In the genomic region with DNA sequence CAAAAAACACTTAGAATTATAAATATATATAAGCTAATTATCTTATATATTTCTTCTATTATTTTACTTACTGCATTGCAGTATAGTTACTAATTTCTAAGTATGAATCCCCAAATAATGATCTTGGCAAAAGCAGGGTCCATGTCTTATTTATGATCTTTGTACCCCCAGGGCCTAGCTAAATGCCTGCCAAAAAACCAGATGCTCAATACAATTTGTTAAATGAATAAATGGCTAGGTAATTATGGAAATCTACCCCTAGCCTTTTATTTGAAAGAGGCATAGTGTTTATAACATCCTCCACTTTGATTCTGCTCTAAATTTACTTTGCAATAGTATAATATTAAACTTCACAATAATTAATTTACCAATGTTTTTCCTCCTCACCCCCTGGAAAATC, we compare ENCODE assay signal across 16 cellular contexts.
A peak's percentile ranks its signal among the peaks of the same experiment; 100 is the strongest.
DNase-seq lines count a peak whose midpoint lies in the region; ATAC-seq, FAIRE-seq and TF ChIP-seq lines count a peak whose summit lies in the region.
"Had no signal": no experiment of that assay in that cellular context is flagged by ENCODE, and none has a peak within 500 bp of the region (broad histone marks: within the 10 kb centered on the region; RNA-seq: fewer than 3 reads in every experiment).

No MANE protein-coding gene starts in this region.

- peak; percentile 89 for FAIRE-seq in G401.6 (lab: Jason Lieb, UNC)
- FAIRE-seq: GM12878, HepG2 had no signal

- ATAC-seq in GM21786 (IDR thresholded peaks at IDR 0.05; ENCODE audit: unreplicated experiment), result no peak
- ATAC-seq: A549, GM12878, HepG2 had no signal

- H3K27ac ChIP-seq in SK-N-MC, result no peak overlapping the region
- H3K27ac ChIP-seq: A549, BLaER1, GM23248 had no signal

- H3K4me3 ChIP-seq in BE2C (ENCODE audit: low read depth, low read length), result no peak overlapping the region
- H3K4me3 ChIP-seq in SK-N-MC, result no peak overlapping the region
- H3K4me3 ChIP-seq: A549, BLaER1, GM12878, GM23248, HAP-1 had no signal

- H3K9me3 ChIP-seq in BE2C (no peaks in the 10 kb centered on the region), SK-N-MC (ENCODE audit: low read depth, low read length) (no peaks in the 10 kb centered on the region)
- H3K9me3 ChIP-seq: A549, HAP-1 had no signal

- DNase-seq in BE2C (peak; percentile 45), SK-N-MC (ENCODE audit: low read depth, low spot score) (peak; percentile 22), NCI-H146 (lab: John Stamatoyannopoulos, UW) (no peak), putamen (ENCODE audit: low spot score) (no peak)
- DNase-seq: AML-193; Calu3; CD4-positive, alpha-beta memory T cell; DMS79 treated with DMSO at 0.1 percent for 48 hours; GM23248 had no signal

- H3K9ac ChIP-seq in SK-N-MC (ENCODE audit: insufficient read length), result no peak overlapping the region
- H3K9ac ChIP-seq: BLaER1, GM23248 had no signal

- H3K36me3 ChIP-seq in BE2C (peaks cover 2% of the 10 kb centered on the region; the same call in 1 of the 2 replicates), SK-N-MC (ENCODE audit: insufficient read depth, low read length) (no peaks in the 10 kb centered on the region)
- H3K36me3 ChIP-seq: HAP-1 had no signal

- no peak for TF ChIP-seq CTCF in BE2C (IDR thresholded peaks at IDR 0.05; ENCODE audit: low read depth, low read length)

- H3K27me3 ChIP-seq in BE2C, result no peaks in the 10 kb centered on the region
- H3K27me3 ChIP-seq: BLaER1 had no signal

- peaks cover 17% of the 10 kb centered on the region for H3K4me1 ChIP-seq in BE2C
- H3K4me1 ChIP-seq: BLaER1 had no signal

Comparison
In these comparisons a context has a peak if more than half of its experiments do, and no peak if none do; other contexts are left out.
1. DNase-seq: peak in BE2C (single experiment) and SK-N-MC (single experiment); none in NCI-H146 (single experiment) and putamen (single experiment).